1 cellular context compared by ENCODE assay signal in genomic region chr12:2615665-2616387, GRCh38.
TF ChIP-seq lines count a peak whose summit lies in the region.

No MANE protein-coding gene starts in this region.

TF ChIP-seq in WTC11, 78 proteins besides CTCF, POLR2A, EP300 and RAD21 (continued from another document):
- TF ChIP-seq SMAD3 (CRISPR knock-in tag; IDR thresholded peaks at IDR 0.05; ENCODE audit: borderline replicate concordance): no peak
- no peak for TF ChIP-seq JUN (CRISPR knock-in tag; IDR thresholded peaks at IDR 0.05)
- TF ChIP-seq ZNF121 (CRISPR knock-in tag; IDR thresholded peaks at IDR 0.05): no peak
TF ChIP-seq in WTC11: peak in this region for 0.
